Comparison of ENCODE assay signal across 8 cellular contexts in genomic region chr9:76691761-76692313, GRCh38.
DNase-seq lines count a peak whose midpoint lies in the region; FAIRE-seq and TF ChIP-seq lines count a peak whose summit lies in the region.

No MANE protein-coding gene starts in this region.

- H3K27ac ChIP-seq in AG04450 (ENCODE audit: low read depth, low read length) (no peak overlapping the region), keratinocyte (ENCODE audit: control insufficient read depth, insufficient read depth, low read length) (no peak overlapping the region), thymus (ENCODE audit: low read depth) (no peak overlapping the region)

- H3K36me3 ChIP-seq in keratinocyte (ENCODE audit: control insufficient read depth in 2 of 2, extremely low read depth in 1 of 2, insufficient read depth in 2 of 2, low read length in 2 of 2) (no peaks in the 10 kb centered on the region), thymus (ENCODE audit: control insufficient read depth, insufficient read depth) (no peaks in the 10 kb centered on the region)

- peaks cover 41% of the 10 kb centered on the region for H3K27me3 Mint-ChIP-seq in IgD-negative memory B cell
- peaks cover 19% of the 10 kb centered on the region for H3K27me3 Mint-ChIP-seq in activated T-helper 1 cell treated with anti-CD3 and anti-CD28 coated beads, Interleukin-12 subunit alpha, Interleukin-12 subunit beta, Interleukin-2, Interleukin-4 antibody, amounts not matched to agents 30 ng/mL and 10 ng/mL and 1 ng/mL, durations not matched to agents 14 hours and 24 hours and 36 hours (ENCODE audit: insufficient read depth)

- H3K27me3 ChIP-seq in AG04450 (ENCODE audit: control insufficient read depth, insufficient read depth, low read length) (peaks cover 14% of the 10 kb centered on the region), keratinocyte (ENCODE audit: control insufficient read depth, extremely low read depth, insufficient read depth, low read length) (peaks cover 7% of the 10 kb centered on the region), thymus (ENCODE audit: control insufficient read depth, insufficient read depth) (no peaks in the 10 kb centered on the region)

- H3K4me3 ChIP-seq in AG04450 (ENCODE audit: low read depth, low read length) (peak overlapping the region; percentile 11; the same call in 1 of the 2 replicates), keratinocyte (ENCODE audit: control insufficient read depth in 2 of 3, extremely low read depth in 1 of 3, insufficient read depth in 2 of 3, low read depth in 1 of 3, low read length in 3 of 3) (no peak overlapping the region), thymus (ENCODE audit: low read length) (peak overlapping the region; percentile 18)

- H3K9me3 ChIP-seq in AG04450 (ENCODE audit: control insufficient read depth, insufficient read depth, low read length), result no peaks in the 10 kb centered on the region
- H3K9me3 ChIP-seq in keratinocyte (ENCODE audit: control insufficient read depth, low read depth, low read length), result no peaks in the 10 kb centered on the region
- no peaks in the 10 kb centered on the region for H3K9me3 ChIP-seq in thymus (ENCODE audit: control insufficient read depth)

- no peak overlapping the region for H3K9ac ChIP-seq in keratinocyte (ENCODE audit: control insufficient read depth, extremely low read depth, insufficient read depth, low read length)

- DNase-seq in AG04450 (ENCODE audit: low read depth, low spot score), result no peak
- no peak for DNase-seq in activated T-helper 1 cell treated with anti-CD3 and anti-CD28 coated beads, Interleukin-12 subunit alpha, Interleukin-12 subunit beta, Interleukin-2, Interleukin-4 antibody, amounts not matched to agents 30 ng/mL and 10 ng/mL and 1 ng/mL, durations not matched to agents 14 hours and 24 hours and 36 hours (ENCODE audit: low spot score)
- no peak for DNase-seq in keratinocyte (ENCODE audit: low read depth, low spot score)
- DNase-seq in stimulated activated CD4-positive, alpha-beta T cell treated with anti-CD3 and anti-CD28 coated beads, Interleukin-4, amount 100 ng/mL, for 24 hours, result no peak
- DNase-seq in islet precursor cell, result no peak
- no peak for DNase-seq in HuH-7.5 (ENCODE audit: low spot score)

- peaks cover 0 to 6% (median 0%) of the 10 kb centered on the region in 3 donors for H3K4me1 Mint-ChIP-seq in IgD-negative memory B cell
- peaks cover 29% of the 10 kb centered on the region for H3K4me1 Mint-ChIP-seq in activated T-helper 1 cell treated with anti-CD3 and anti-CD28 coated beads, Interleukin-12 subunit alpha, Interleukin-12 subunit beta, Interleukin-2, Interleukin-4 antibody, amounts not matched to agents 30 ng/mL and 10 ng/mL and 1 ng/mL, durations not matched to agents 14 hours and 24 hours and 36 hours (ENCODE audit: low read depth)

- no peaks in the 10 kb centered on the region for H3K9me1 ChIP-seq in keratinocyte (ENCODE audit: control insufficient read depth, extremely low read depth, insufficient read depth, low read length)

- 32% methylated on average over 13 of the region's 13 CpGs for WGBS in thymus

- H2AFZ ChIP-seq in keratinocyte (ENCODE audit: control insufficient read depth, low read length), result no peak overlapping the region

- no peaks in the 10 kb centered on the region for H3K36me3 Mint-ChIP-seq in IgD-negative memory B cell
- no peaks in the 10 kb centered on the region for H3K36me3 Mint-ChIP-seq in activated T-helper 1 cell treated with anti-CD3 and anti-CD28 coated beads, Interleukin-12 subunit alpha, Interleukin-12 subunit beta, Interleukin-2, Interleukin-4 antibody, amounts not matched to agents 30 ng/mL and 10 ng/mL and 1 ng/mL, durations not matched to agents 14 hours and 24 hours and 36 hours (ENCODE audit: low read depth)

- no peak for TF ChIP-seq CTCF in AG04450 (IDR thresholded peaks at IDR 0.05; ENCODE audit: low read depth, low read length)
- no peak for TF ChIP-seq CTCF in keratinocyte (optimal IDR thresholded peaks at IDR 0.05 in 1 of 3, IDR thresholded peaks at IDR 0.05 in 1 of 3, conservative IDR thresholded peaks at IDR 0.05 in 1 of 3; ENCODE audit: extremely low read depth in 1 of 3, insufficient read depth in 2 of 3, low read length in 3 of 3)

- intact Hi-C loops in activated T-helper 1 cell treated with anti-CD3 and anti-CD28 coated beads, Interleukin-12 subunit alpha, Interleukin-12 subunit beta, Interleukin-2, Interleukin-4 antibody, amounts not matched to agents 30 ng/mL and 10 ng/mL and 1 ng/mL, durations not matched to agents 14 hours and 24 hours and 36 hours (cut with micrococcal nuclease), result no loop called here

- H3K4me1 ChIP-seq in keratinocyte (ENCODE audit: control insufficient read depth, extremely low read depth, insufficient read depth, low read length) (no peaks in the 10 kb centered on the region), thymus (ENCODE audit: control insufficient read depth, insufficient read depth, low read length) (no peaks in the 10 kb centered on the region)

- no peaks in the 10 kb centered on the region for H3K9me3 Mint-ChIP-seq in IgD-negative memory B cell
- H3K9me3 Mint-ChIP-seq in activated T-helper 1 cell treated with anti-CD3 and anti-CD28 coated beads, Interleukin-12 subunit alpha, Interleukin-12 subunit beta, Interleukin-2, Interleukin-4 antibody, amounts not matched to agents 30 ng/mL and 10 ng/mL and 1 ng/mL, durations not matched to agents 14 hours and 24 hours and 36 hours, result no peaks in the 10 kb centered on the region

- peak overlapping the region; percentile 18 for H3K4me2 ChIP-seq in keratinocyte (ENCODE audit: control insufficient read depth, extremely low read depth, insufficient read depth, low read depth, low read length)

- peak overlapping the region in 3 of 4 donors; percentile 16 to 63 (median 61) for H3K4me3 Mint-ChIP-seq in IgD-negative memory B cell
- peak overlapping the region; percentile 63 for H3K4me3 Mint-ChIP-seq in activated T-helper 1 cell treated with anti-CD3 and anti-CD28 coated beads, Interleukin-12 subunit alpha, Interleukin-12 subunit beta, Interleukin-2, Interleukin-4 antibody, amounts not matched to agents 30 ng/mL and 10 ng/mL and 1 ng/mL, durations not matched to agents 14 hours and 24 hours and 36 hours

- H3K27ac Mint-ChIP-seq in IgD-negative memory B cell, result no peak overlapping the region
- H3K27ac Mint-ChIP-seq in activated T-helper 1 cell treated with anti-CD3 and anti-CD28 coated beads, Interleukin-12 subunit alpha, Interleukin-12 subunit beta, Interleukin-2, Interleukin-4 antibody, amounts not matched to agents 30 ng/mL and 10 ng/mL and 1 ng/mL, durations not matched to agents 14 hours and 24 hours and 36 hours, result no peak overlapping the region

- POLR2A ChIA-PET in AG04450 (lab: Yijun Ruan, JAX), result no interaction called here

- no peaks in the 10 kb centered on the region for H3K79me2 ChIP-seq in keratinocyte (ENCODE audit: control insufficient read depth, insufficient read depth, low read length)

- no peak for FAIRE-seq in keratinocyte (lab: Jason Lieb, UNC)

- dilution Hi-C loops in keratinocyte (cut with MboI; ENCODE audit: extremely low pct_ligation_motif_present, low sequenced_read_pairs), result no loop called here

- H4K20me1 ChIP-seq in keratinocyte (ENCODE audit: control insufficient read depth, extremely low read depth, insufficient read depth, low read length), result no peaks in the 10 kb centered on the region

- CTCF ChIA-PET in AG04450 (lab: Charles Lee), result interaction anchor here (1.0 to 1.2 kb wide), 3 partner anchors 11 to 245 kb away, joined by 3 to 4 read pairs (median 3); no protein-coding TSS in a partner anchor

Comparison
In these comparisons a context has a peak if more than half of its experiments do, and no peak if none do; other contexts are left out.
1. H3K4me3 ChIP-seq: peak in AG04450 (single experiment) and thymus (single experiment); none in keratinocyte (0 of 3).